19 cellular contexts compared by ENCODE assay signal in genomic region chr3:26920579-26920978, GRCh38.
DNase-seq lines count a peak whose midpoint lies in the region; ATAC-seq, FAIRE-seq and TF ChIP-seq lines count a peak whose summit lies in the region.
"Had no signal": no experiment of that assay in that cellular context is flagged by ENCODE, and none has a peak within 500 bp of the region (broad histone marks: within the 10 kb centered on the region; RNA-seq: fewer than 3 reads in every experiment).

No MANE protein-coding gene starts in this region.

- no peak for TF ChIP-seq CTCF in astrocyte (IDR thresholded peaks at IDR 0.05; ENCODE audit: insufficient read depth, low read depth, low read length)

- no peaks in the 10 kb centered on the region for H3K27me3 ChIP-seq in astrocyte (ENCODE audit: insufficient read depth, low read length)
- H3K27me3 ChIP-seq: ovary, suprapubic skin had no signal

- H3K4me1 Mint-ChIP-seq in astrocyte (ENCODE audit: low read depth, unreplicated experiment), result no peaks in the 10 kb centered on the region

- H3K36me3 ChIP-seq in astrocyte (ENCODE audit: insufficient read depth, low read length) (no peaks in the 10 kb centered on the region), mesodermal cell (ENCODE audit: control insufficient read depth, insufficient read depth, low read length) (no peaks in the 10 kb centered on the region)
- H3K36me3 ChIP-seq: ovary, suprapubic skin had no signal

- no peaks in the 10 kb centered on the region for H3K9me3 ChIP-seq in astrocyte (ENCODE audit: insufficient read depth, low read depth, low read length)
- H3K9me3 ChIP-seq in mesodermal cell (ENCODE audit: control insufficient read depth, low read length), result no peaks in the 10 kb centered on the region
- H3K9me3 ChIP-seq: ovary, suprapubic skin had no signal

- H2AFZ ChIP-seq in astrocyte (ENCODE audit: low read depth, low read length), result no peak overlapping the region

- no peak for ATAC-seq in GM19463 (IDR thresholded peaks at IDR 0.05; ENCODE audit: unreplicated experiment)
- no peak for ATAC-seq in HG03175 (IDR thresholded peaks at IDR 0.05; ENCODE audit: unreplicated experiment)
- no peak for ATAC-seq in HG03521 (IDR thresholded peaks at IDR 0.05; ENCODE audit: unreplicated experiment)

- H3K9me3 Mint-ChIP-seq in astrocyte (ENCODE audit: unreplicated experiment), result no peaks in the 10 kb centered on the region

- no peak overlapping the region for H3K9ac ChIP-seq in astrocyte (ENCODE audit: low read length)

- H3K36me3 Mint-ChIP-seq in astrocyte (ENCODE audit: low read depth, unreplicated experiment), result no peaks in the 10 kb centered on the region

- no peak overlapping the region for H3K4me3 ChIP-seq in astrocyte (ENCODE audit: insufficient read depth, low read depth, low read length)
- H3K4me3 ChIP-seq in mesodermal cell (ENCODE audit: extremely low read depth, insufficient read depth, low read length, poor library complexity, severe bottlenecking), result no peak overlapping the region
- H3K4me3 ChIP-seq: ovary, smooth muscle cell, suprapubic skin had no signal

- DNase-seq in DMS153 (lab: John Stamatoyannopoulos, UW) (peak; percentile 56), NCI-H146 (lab: John Stamatoyannopoulos, UW) (peak; percentile 32), astrocyte (ENCODE audit: low read depth) (no peak)
- no peak for DNase-seq in activated CD8-positive, alpha-beta memory T cell treated with anti-CD3 and anti-CD28 coated beads for 24 hours
- DNase-seq: activated CD4-positive, CD25-positive, alpha-beta regulatory T cell; effector CD8-positive, alpha-beta T cell; KBM-7; MV-4-11; ovary; stimulated activated CD4-positive, alpha-beta T cell treated with anti-CD3 and anti-CD28 coated beads, Interleukin-4, amount 100 ng/mL, for 4 hours; stimulated activated CD8-positive, alpha-beta memory T cell treated with anti-CD3 and anti-CD28 coated beads, Interleukin-4, amount 100 ng/mL, for 48 hours had no signal

- H3K4me2 ChIP-seq in astrocyte (ENCODE audit: low read length), result peak overlapping the region; percentile 8
- H3K4me2 ChIP-seq: smooth muscle cell had no signal

- FAIRE-seq in astrocyte (lab: Jason Lieb, UNC), result no peak
- FAIRE-seq: GM12892 had no signal

- H3K79me2 ChIP-seq in astrocyte (ENCODE audit: insufficient read depth, low read length), result no peaks in the 10 kb centered on the region

- no peak overlapping the region for H3K4me3 Mint-ChIP-seq in astrocyte (ENCODE audit: unreplicated experiment)
- H3K4me3 Mint-ChIP-seq: T-helper 2 cell treated with Interferon-gamma antibody and Interleukin-4, amounts not matched to agents 5 μg/mL and 100 μg/mL, for 36 hours had no signal

- no peaks in the 10 kb centered on the region for H3K27me3 Mint-ChIP-seq in astrocyte (ENCODE audit: low read depth, unreplicated experiment)

- no peak overlapping the region for H3K27ac Mint-ChIP-seq in astrocyte (ENCODE audit: unreplicated experiment)
- H3K27ac Mint-ChIP-seq: T-helper 2 cell treated with Interferon-gamma antibody and Interleukin-4, amounts not matched to agents 5 μg/mL and 100 μg/mL, for 36 hours had no signal

- H3K27ac ChIP-seq in astrocyte (ENCODE audit: low read depth, low read length) (no peak overlapping the region), mesodermal cell (ENCODE audit: low read depth, low read length, severe bottlenecking) (peak overlapping the region; percentile 66)
- H3K27ac ChIP-seq: ovary, suprapubic skin had no signal

- H3K4me1 ChIP-seq in astrocyte (ENCODE audit: insufficient read depth, low read length) (no peaks in the 10 kb centered on the region), mesodermal cell (ENCODE audit: control insufficient read depth, insufficient read depth, low read length, poor library complexity, severe bottlenecking) (no peaks in the 10 kb centered on the region)
- H3K4me1 ChIP-seq: suprapubic skin had no signal

- WGBS in mesodermal cell (ENCODE audit: insufficient coverage in 2 of 2), 2 experiments, result 63 to 75% methylated on average over 3 of the region's 3 CpGs

- H4K20me1 ChIP-seq in astrocyte (ENCODE audit: insufficient read depth, low read length), result no peaks in the 10 kb centered on the region

Comparison
In these comparisons a context has a peak if more than half of its experiments do, and no peak if none do; other contexts are left out.
1. DNase-seq: peak in DMS153 (single experiment) and NCI-H146 (single experiment); none in astrocyte (single experiment) and activated CD8-positive, alpha-beta memory T cell treated with anti-CD3 and anti-CD28 coated beads for 24 hours (single experiment).